Comparison of ENCODE assay signal across 1 cellular context in genomic region chr5:143880178-143880577, GRCh38.
TF ChIP-seq lines count a peak whose summit lies in the region.

No MANE protein-coding gene starts in this region.

TF ChIP-seq in HepG2, 621 proteins besides CTCF, POLR2A, EP300 and RAD21 (continued from another document):
- no peak for TF ChIP-seq UBTF (CRISPR knock-in tag; IDR thresholded peaks at IDR 0.05)
- no peak for TF ChIP-seq ZSCAN30 (CRISPR knock-in tag; IDR thresholded peaks at IDR 0.05)
- no peak for TF ChIP-seq ZNF430 (CRISPR knock-in tag; IDR thresholded peaks at IDR 0.05)
- no peak for TF ChIP-seq HOXA5 (CRISPR knock-in tag; IDR thresholded peaks at IDR 0.05)
- no peak for TF ChIP-seq HOXA3 (CRISPR knock-in tag; IDR thresholded peaks at IDR 0.05)
- TF ChIP-seq HOXA7 (CRISPR knock-in tag; IDR thresholded peaks at IDR 0.05), result no peak
- TF ChIP-seq THAP8 (CRISPR knock-in tag; IDR thresholded peaks at IDR 0.05; ENCODE audit: borderline replicate concordance), result no peak
- peak; percentile 40 for TF ChIP-seq TEAD3 (CRISPR knock-in tag; optimal IDR thresholded peaks at IDR 0.05; ENCODE audit: borderline replicate concordance)
- TF ChIP-seq HOXD1 (CRISPR knock-in tag; IDR thresholded peaks at IDR 0.05), result no peak
- no peak for TF ChIP-seq RFX5 (IDR thresholded peaks at IDR 0.05; ENCODE audit: low read depth, low read length)
- no peak for TF ChIP-seq NFRKB (IDR thresholded peaks at IDR 0.05)
- TF ChIP-seq PATZ1 (CRISPR knock-in tag; IDR thresholded peaks at IDR 0.05), result no peak
- no peak for TF ChIP-seq BCL6 (CRISPR knock-in tag; IDR thresholded peaks at IDR 0.05)
- TF ChIP-seq ZNF124 (CRISPR knock-in tag; IDR thresholded peaks at IDR 0.05), result no peak
- no peak for TF ChIP-seq ZNF256 (CRISPR knock-in tag; conservative IDR thresholded peaks at IDR 0.05)
- no peak for TF ChIP-seq XBP1 (CRISPR knock-in tag; IDR thresholded peaks at IDR 0.05)
- TF ChIP-seq MTA3 (CRISPR knock-in tag; IDR thresholded peaks at IDR 0.05), result no peak
- TF ChIP-seq ZNF326 (CRISPR knock-in tag; IDR thresholded peaks at IDR 0.05; ENCODE audit: borderline replicate concordance), result no peak
- TF ChIP-seq FOXO4 (CRISPR knock-in tag; conservative IDR thresholded peaks at IDR 0.05), result no peak
- no peak for TF ChIP-seq KLF9 (CRISPR knock-in tag; IDR thresholded peaks at IDR 0.05; ENCODE audit: low read depth)
- TF ChIP-seq ZFP36 (IDR thresholded peaks at IDR 0.05; ENCODE audit: borderline replicate concordance, low read depth, low read length, partially characterized antibody), result no peak
- 0 out of 2 replicates have a peak, but pooled peaks have one; percentile 28 for TF ChIP-seq GATAD2A (CRISPR knock-in tag; IDR thresholded peaks at IDR 0.05)
- TF ChIP-seq ATF3 (CRISPR knock-in tag; IDR thresholded peaks at IDR 0.05), result peak; percentile 54; the same call in 1 of the 2 replicates
- TF ChIP-seq ZNF530 (CRISPR knock-in tag; IDR thresholded peaks at IDR 0.05; ENCODE audit: low read depth), result no peak
- peak; percentile 90 for TF ChIP-seq FOSL2 (CRISPR knock-in tag; IDR thresholded peaks at IDR 0.05)
- no peak for TF ChIP-seq PBX3 (CRISPR knock-in tag; IDR thresholded peaks at IDR 0.05; ENCODE audit: borderline replicate concordance)
- no peak for TF ChIP-seq DMTF1 (CRISPR knock-in tag; IDR thresholded peaks at IDR 0.05)
